Comparison of ENCODE assay signal across 16 cellular contexts in genomic region chr9:83560169-83560826, GRCh38. TPM values are rescaled to one million over a fixed set of nuclear protein-coding genes. Genes with fewer than 3 reads are reported as not detected.
DNase-seq lines count a peak whose midpoint lies in the region; FAIRE-seq and TF ChIP-seq lines count a peak whose summit lies in the region.
"Had no signal": no experiment of that assay in that cellular context is flagged by ENCODE, and none has a peak within 500 bp of the region (broad histone marks: within the 10 kb centered on the region; RNA-seq: fewer than 3 reads in every experiment).

No MANE protein-coding gene starts in this region.

- H3K27ac ChIP-seq in left ventricle myocardium inferior (replicated peaks) = peak overlapping the region; percentile 43
- no peak overlapping the region for H3K27ac ChIP-seq in brain microvascular endothelial cell
- H3K27ac ChIP-seq: BLaER1 treated with 17β-estradiol and CSF1 and Interleukin-3, amounts not matched to agents 10 nM and 100 nM had no signal

- DNase-seq in H54 (ENCODE audit: insufficient read length, low spot score) (no peak), OCI-M1 (lab: John Stamatoyannopoulos, UW) (peak; percentile 3), left ventricle myocardium inferior (peak; percentile 37), retina (peak; percentile 50), brain microvascular endothelial cell (no peak), Kasumi-1 (lab: John Stamatoyannopoulos, UW) (no peak), SIG-M5 (lab: John Stamatoyannopoulos, UW) (no peak)
- DNase-seq: ACHN; CD4-positive, CD25-positive, alpha-beta regulatory T cell; DMS53; GF-D8; GOT3 had no signal

- H3K4me3 ChIP-seq in left ventricle myocardium inferior (no peak overlapping the region), brain microvascular endothelial cell (ENCODE audit: low read depth, low read length) (no peak overlapping the region)
- H3K4me3 ChIP-seq: BLaER1 treated with 17β-estradiol and CSF1 and Interleukin-3, amounts not matched to agents 10 nM and 100 nM; HAP-1 had no signal

- in situ Hi-C loops in brain microvascular endothelial cell (cut with HindIII; ENCODE audit: low pct_ligation_motif_present, low sequenced_read_pairs) = no loop called here

- intact Hi-C loops in left ventricle myocardium inferior (cut with micrococcal nuclease) = no loop called here

- no peaks in the 10 kb centered on the region for H3K4me1 ChIP-seq in left ventricle myocardium inferior
- H3K4me1 ChIP-seq: BLaER1 treated with 17β-estradiol and CSF1 and Interleukin-3, amounts not matched to agents 10 nM and 100 nM; HAP-1 had no signal

- H3K27me3 ChIP-seq in left ventricle myocardium inferior (ENCODE audit: low read depth) = no peaks in the 10 kb centered on the region
- H3K27me3 ChIP-seq in brain microvascular endothelial cell (replicated peaks) = no peaks in the 10 kb centered on the region
- H3K27me3 ChIP-seq: BLaER1 treated with 17β-estradiol and CSF1 and Interleukin-3, amounts not matched to agents 10 nM and 100 nM had no signal

- H3K36me3 ChIP-seq in left ventricle myocardium inferior (no peaks in the 10 kb centered on the region), brain microvascular endothelial cell (replicated peaks) (no peaks in the 10 kb centered on the region)
- H3K36me3 ChIP-seq: BLaER1 treated with 17β-estradiol and CSF1 and Interleukin-3, amounts not matched to agents 10 nM and 100 nM; HAP-1 had no signal

- H3K9me3 ChIP-seq in left ventricle myocardium inferior (replicated peaks) = peaks cover 6% of the 10 kb centered on the region
- H3K9me3 ChIP-seq: HAP-1 had no signal

- TF ChIP-seq CTCF in left ventricle myocardium inferior (IDR thresholded peaks at IDR 0.05; ENCODE audit: borderline replicate concordance) (no peak), brain microvascular endothelial cell (IDR thresholded peaks at IDR 0.05; ENCODE audit: low read depth, low read length, missing control alignments) (no peak)

- TF ChIP-seq POLR2A in H54 (IDR thresholded peaks at IDR 0.05; ENCODE audit: low read depth, low read length) = no peak

- peak; percentile 73 for FAIRE-seq in H54 (lab: Jason Lieb, UNC)
- FAIRE-seq: HepG2, HTR-8/SVneo had no signal

RNA-seq across cellular contexts. Expression of gene FRMD3, which starts 22.1 kb away (rescaled TPM):
- total RNA-seq in left ventricle myocardium inferior = 131 TPM

Comparison
In these comparisons a context has a peak if more than half of its experiments do, and no peak if none do; other contexts are left out.
1. DNase-seq: peak in OCI-M1 (single experiment), left ventricle myocardium inferior (single experiment) and retina (single experiment); none in H54 (single experiment), brain microvascular endothelial cell (single experiment), Kasumi-1 (0 of 2) and SIG-M5 (single experiment).